Comparison of ENCODE assay signal across 32 cellular contexts in genomic region chr1:233575450-233575849, GRCh38. TPM values are rescaled to one million over a fixed set of nuclear protein-coding genes. Genes with fewer than 3 reads are reported as not detected.
"Had no signal": no experiment of that assay in that cellular context is flagged by ENCODE, and none has a peak within 500 bp of the region (broad histone marks: within the 10 kb centered on the region; RNA-seq: fewer than 3 reads in every experiment).

No MANE protein-coding gene starts in this region.

- ATAC-seq: activated CD8-positive, alpha-beta memory T cell treated with anti-CD3 and anti-CD28 coated beads, Interleukin-2, amount 10 ng/mL, durations not matched to agents 7 days and 5 days; activated CD8-positive, alpha-beta T cell treated with anti-CD3 and anti-CD28 coated beads, Interleukin-2, amount 10 ng/mL, durations not matched to agents 7 days and 5 days; activated naive CD4-positive, alpha-beta T cell treated with anti-CD3 and anti-CD28 coated beads, Interleukin-2, amount 50 U/mL, for 72 hours; body of pancreas had no signal

- H3K4me1 ChIP-seq: adrenal gland, body of pancreas, breast epithelium had no signal

- H3K36me3 ChIP-seq: adrenal gland, brain microvascular endothelial cell, breast epithelium had no signal

- H3K27me3 ChIP-seq: adrenal gland, body of pancreas, brain microvascular endothelial cell, breast epithelium had no signal

- H3K27ac ChIP-seq: adrenal gland, body of pancreas, brain microvascular endothelial cell, breast epithelium, VCaP had no signal

- H3K9me3 ChIP-seq: adrenal gland, body of pancreas, breast epithelium had no signal

- H3K4me3 ChIP-seq: adrenal gland, body of pancreas, breast epithelium had no signal

- FAIRE-seq: astrocyte, colon, TTC549 had no signal

- DNase-seq: activated B cell treated with CpG ODN at 0.5 μM for 24 hours; activated CD4-positive, alpha-beta memory T cell treated with anti-CD3 and anti-CD28 coated beads, Interleukin-2, amount 10 ng/mL, durations not matched to agents 7 days and 5 days; activated CD4-positive, alpha-beta T cell treated with anti-CD3 and anti-CD28 coated beads for 4 hours; activated CD4-positive, alpha-beta T cell treated with anti-CD3 and anti-CD28 coated beads, Interleukin-2, amount 10 ng/mL, durations not matched to agents 24 days and 14 days; activated CD4-positive, alpha-beta T cell treated with anti-CD3 and anti-CD28 coated beads, Interleukin-2, amount 50 U/mL, for 1 hour; activated CD4-positive, alpha-beta T cell treated with anti-CD3 and anti-CD28 coated beads, Interleukin-2, amount 50 U/mL, for 4 hours; activated CD4-positive, CD25-positive, alpha-beta regulatory T cell treated with anti-CD3 and anti-CD28 coated beads, Interleukin-2, amount 50 U/mL, for 72 hours; activated CD8-positive, alpha-beta memory T cell treated with anti-CD3 and anti-CD28 coated beads for 24 hours; activated CD8-positive, alpha-beta memory T cell treated with anti-CD3 and anti-CD28 coated beads, Interleukin-2, amount 10 ng/mL, durations not matched to agents 7 days and 5 days; activated CD8-positive, alpha-beta memory T cell treated with anti-CD3 and anti-CD28 coated beads, Interleukin-2, amount 50 U/mL, for 48 hours; activated CD8-positive, alpha-beta T cell treated with anti-CD3 and anti-CD28 coated beads, Interleukin-2, amount 10 ng/mL, durations not matched to agents 7 days and 5 days; activated effector memory CD4-positive, alpha-beta T cell treated with Interleukin-2 at 50 U/mL for 16 hours; activated gamma-delta T cell; activated naive CD4-positive, alpha-beta T cell treated with anti-CD3 and anti-CD28 coated beads for 36 hours; activated naive CD4-positive, alpha-beta T cell treated with anti-CD3 and anti-CD28 coated beads, Interleukin-2, amount 50 U/mL, for 16 hours; activated naive CD8-positive, alpha-beta T cell treated with anti-CD3 and anti-CD28 coated beads for 36 hours; activated T-cell treated with anti-CD3 and anti-CD28 coated beads, Interleukin-2, amount 50 U/mL, for 24 hours; activated T-cell treated with anti-CD3 and anti-CD28 coated beads, Interleukin-2, amount 50 U/mL, for 48 hours; adrenal gland; amniotic stem cell; aorta; body of pancreas; brain microvascular endothelial cell; central memory CD4-positive, alpha-beta T cell; T-helper 2 cell; T-helper 9 cell had no signal

RNA-seq across cellular contexts. Expression of gene KCNK1, which starts 38.5 kb away (rescaled TPM):
- total RNA-seq: activated B cell treated with CpG ODN at 0.5 μM for 24 hours; activated naive CD8-positive, alpha-beta T cell treated with anti-CD3 and anti-CD28 coated beads for 36 hours had no signal
